8 cellular contexts compared by ENCODE assay signal in genomic region chr13:40438999-40439797, GRCh38.
A peak's percentile ranks its signal among the peaks of the same experiment; 100 is the strongest.
DNase-seq lines count a peak whose midpoint lies in the region; ATAC-seq, FAIRE-seq and TF ChIP-seq lines count a peak whose summit lies in the region.

No MANE protein-coding gene starts in this region.

- H3K9me1 ChIP-seq in keratinocyte (ENCODE audit: control insufficient read depth, extremely low read depth, insufficient read depth, low read length) = no peaks in the 10 kb centered on the region

- no peaks in the 10 kb centered on the region for H3K79me2 ChIP-seq in keratinocyte (ENCODE audit: control insufficient read depth, insufficient read depth, low read length)

- no peaks in the 10 kb centered on the region for H3K4me1 ChIP-seq in keratinocyte (ENCODE audit: control insufficient read depth, extremely low read depth, insufficient read depth, low read length)

- H3K27me3 ChIP-seq in MG63 (no peaks in the 10 kb centered on the region), keratinocyte (ENCODE audit: control insufficient read depth, extremely low read depth, insufficient read depth, low read length) (no peaks in the 10 kb centered on the region)

- H3K9me3 ChIP-seq in MG63 (no peaks in the 10 kb centered on the region), keratinocyte (ENCODE audit: control insufficient read depth, low read depth, low read length) (no peaks in the 10 kb centered on the region)

- peak; percentile 95 for ATAC-seq in activated naive CD8-positive, alpha-beta T cell treated with anti-CD3 and anti-CD28 coated beads, Interleukin-2, amount 50 U/mL, for 24 hours
- peak; percentile 75 to 76 for ATAC-seq in stimulated activated naive B cell treated with anti-CD40 and anti-IgM and Interleukin-4, amounts not matched to agents 10 μg/mL and 1 μg/mL and 100 μg/mL, for 72 hours (replicated peaks)

- H3K9ac ChIP-seq in keratinocyte (ENCODE audit: control insufficient read depth, extremely low read depth, insufficient read depth, low read length) = no peak overlapping the region

- peaks cover 41% of the 10 kb centered on the region for H3K4me1 Mint-ChIP-seq in activated naive CD8-positive, alpha-beta T cell treated with anti-CD3 and anti-CD28 coated beads, Interleukin-2, amount 50 U/mL, for 24 hours
- peaks cover 44 to 84% of the 10 kb centered on the region in 2 donors for H3K4me1 Mint-ChIP-seq in stimulated activated naive B cell treated with anti-CD40 and anti-IgM and Interleukin-4, amounts not matched to agents 10 μg/mL and 1 μg/mL and 100 μg/mL, for 72 hours

- no peaks in the 10 kb centered on the region for H3K36me3 ChIP-seq in MG63
- H3K36me3 ChIP-seq in keratinocyte (ENCODE audit: control insufficient read depth in 2 of 2, extremely low read depth in 1 of 2, insufficient read depth in 2 of 2, low read length in 2 of 2) = no peaks in the 10 kb centered on the region

- no peak overlapping the region for H3K27ac ChIP-seq in keratinocyte (ENCODE audit: control insufficient read depth, insufficient read depth, low read length)

- no peaks in the 10 kb centered on the region for H3K27me3 Mint-ChIP-seq in activated naive CD8-positive, alpha-beta T cell treated with anti-CD3 and anti-CD28 coated beads, Interleukin-2, amount 50 U/mL, for 24 hours
- no peaks in the 10 kb centered on the region for H3K27me3 Mint-ChIP-seq in stimulated activated naive B cell treated with anti-CD40 and anti-IgM and Interleukin-4, amounts not matched to agents 10 μg/mL and 1 μg/mL and 100 μg/mL, for 72 hours

- peak overlapping the region; percentile 23 for H3K4me2 ChIP-seq in keratinocyte (ENCODE audit: control insufficient read depth, extremely low read depth, insufficient read depth, low read depth, low read length)

- intact Hi-C loops in posterior vena cava (cut with DNase I) = no loop called here

- FAIRE-seq in keratinocyte (lab: Jason Lieb, UNC) = no peak

- dilution Hi-C loops in keratinocyte (cut with MboI; ENCODE audit: extremely low pct_ligation_motif_present, low sequenced_read_pairs) = no loop called here

- CTCF ChIA-PET in HEK293T (lab: Yijun Ruan, JAX) = interaction anchor here (0.6 kb wide), 1 partner anchor 65 kb away, joined by 4 read pairs; no protein-coding TSS in a partner anchor

- no peaks in the 10 kb centered on the region for H3K36me3 Mint-ChIP-seq in activated naive CD8-positive, alpha-beta T cell treated with anti-CD3 and anti-CD28 coated beads, Interleukin-2, amount 50 U/mL, for 24 hours (ENCODE audit: low read depth)
- H3K36me3 Mint-ChIP-seq in stimulated activated naive B cell treated with anti-CD40 and anti-IgM and Interleukin-4, amounts not matched to agents 10 μg/mL and 1 μg/mL and 100 μg/mL, for 72 hours = no peaks in the 10 kb centered on the region

- H3K27ac Mint-ChIP-seq in activated naive CD8-positive, alpha-beta T cell treated with anti-CD3 and anti-CD28 coated beads, Interleukin-2, amount 50 U/mL, for 24 hours = peak overlapping the region; percentile 86
- peak overlapping the region; percentile 92 for H3K27ac Mint-ChIP-seq in stimulated activated naive B cell treated with anti-CD40 and anti-IgM and Interleukin-4, amounts not matched to agents 10 μg/mL and 1 μg/mL and 100 μg/mL, for 72 hours

- H3K4me3 Mint-ChIP-seq in activated naive CD8-positive, alpha-beta T cell treated with anti-CD3 and anti-CD28 coated beads, Interleukin-2, amount 50 U/mL, for 24 hours = peak overlapping the region; percentile 67
- H3K4me3 Mint-ChIP-seq in stimulated activated naive B cell treated with anti-CD40 and anti-IgM and Interleukin-4, amounts not matched to agents 10 μg/mL and 1 μg/mL and 100 μg/mL, for 72 hours = peak overlapping the region; percentile 57 to 80

- H3K9me3 Mint-ChIP-seq in activated naive CD8-positive, alpha-beta T cell treated with anti-CD3 and anti-CD28 coated beads, Interleukin-2, amount 50 U/mL, for 24 hours = no peaks in the 10 kb centered on the region
- no peaks in the 10 kb centered on the region for H3K9me3 Mint-ChIP-seq in stimulated activated naive B cell treated with anti-CD40 and anti-IgM and Interleukin-4, amounts not matched to agents 10 μg/mL and 1 μg/mL and 100 μg/mL, for 72 hours

- H2AFZ ChIP-seq in keratinocyte (ENCODE audit: control insufficient read depth, low read length) = no peak overlapping the region

- H3K4me3 ChIP-seq in MG63 = peak overlapping the region; percentile 36
- H3K4me3 ChIP-seq in keratinocyte (ENCODE audit: control insufficient read depth in 2 of 3, extremely low read depth in 1 of 3, insufficient read depth in 2 of 3, low read depth in 1 of 3, low read length in 3 of 3) = no peak overlapping the region

- TF ChIP-seq CTCF in keratinocyte (optimal IDR thresholded peaks at IDR 0.05 in 1 of 3, IDR thresholded peaks at IDR 0.05 in 1 of 3, conservative IDR thresholded peaks at IDR 0.05 in 1 of 3; ENCODE audit: extremely low read depth in 1 of 3, insufficient read depth in 2 of 3, low read length in 3 of 3) = no peak

- DNase-seq in MG63 (no peak), keratinocyte (ENCODE audit: low read depth, low spot score) (no peak), HPDE6-E6E7 (ENCODE audit: extremely low spot score) (no peak), NCI-H1092 treated with DMSO at 0.1 percent for 48 hours (lab: John Stamatoyannopoulos, UW) (no peak), HEK293T (ENCODE audit: extremely low spot score) (no peak), posterior vena cava (ENCODE audit: low spot score) (no peak)
- DNase-seq in activated naive CD8-positive, alpha-beta T cell treated with anti-CD3 and anti-CD28 coated beads, Interleukin-2, amount 50 U/mL, for 24 hours = peak; percentile 21
- DNase-seq in stimulated activated naive B cell treated with anti-CD40 and anti-IgM and Interleukin-4, amounts not matched to agents 10 μg/mL and 1 μg/mL and 100 μg/mL, for 72 hours = peak; percentile 20

- no peaks in the 10 kb centered on the region for H4K20me1 ChIP-seq in keratinocyte (ENCODE audit: control insufficient read depth, extremely low read depth, insufficient read depth, low read length)

- POLR2A ChIA-PET in HEK293T (lab: Yijun Ruan, JAX) = no interaction called here

TF ChIP-seq in HEK293T, 16 proteins besides CTCF, POLR2A, EP300 and RAD21:
- no peak for TF ChIP-seq L3MBTL2 (conservative IDR thresholded peaks at IDR 0.05)
- no peak for TF ChIP-seq FOXM1 (IDR thresholded peaks at IDR 0.05; ENCODE audit: borderline replicate concordance)
- TF ChIP-seq ZNF384 (IDR thresholded peaks at IDR 0.05) = no peak
- TF ChIP-seq CTBP1 (IDR thresholded peaks at IDR 0.05; ENCODE audit: borderline replicate concordance) = no peak
- no peak for TF ChIP-seq HDGF (IDR thresholded peaks at IDR 0.05; ENCODE audit: borderline replicate concordance)
- no peak for TF ChIP-seq LEF1 (IDR thresholded peaks at IDR 0.05; ENCODE audit: borderline replicate concordance)
- no peak for TF ChIP-seq FOXA1 (IDR thresholded peaks at IDR 0.05)
- no peak for TF ChIP-seq FOXK2 (IDR thresholded peaks at IDR 0.05)
- no peak for TF ChIP-seq ARNT (IDR thresholded peaks at IDR 0.05)
- no peak for TF ChIP-seq ELF4 (IDR thresholded peaks at IDR 0.05)
- TF ChIP-seq NFRKB (IDR thresholded peaks at IDR 0.05) = no peak
- no peak for TF ChIP-seq SP1 (IDR thresholded peaks at IDR 0.05)
- TF ChIP-seq TARDBP (IDR thresholded peaks at IDR 0.05) = no peak
- no peak for TF ChIP-seq SUZ12 (IDR thresholded peaks at IDR 0.05)
- no peak for TF ChIP-seq PKNOX1 (IDR thresholded peaks at IDR 0.05)

Comparison
In these comparisons a context has a peak if more than half of its experiments do, and no peak if none do; other contexts are left out.
1. DNase-seq: peak in activated naive CD8-positive, alpha-beta T cell treated with anti-CD3 and anti-CD28 coated beads, Interleukin-2, amount 50 U/mL, for 24 hours (single experiment) and stimulated activated naive B cell treated with anti-CD40 and anti-IgM and Interleukin-4, amounts not matched to agents 10 μg/mL and 1 μg/mL and 100 μg/mL, for 72 hours (single experiment); none in MG63 (single experiment), keratinocyte (single experiment), HPDE6-E6E7 (single experiment), NCI-H1092 treated with DMSO at 0.1 percent for 48 hours (single experiment), HEK293T (single experiment) and posterior vena cava (single experiment).